ENCODE assay signal across 31 cellular contexts in genomic region chr14:79370969-79371368, GRCh38.
"Had no signal": no experiment of that assay in that cellular context is flagged by ENCODE, and none has a peak within 500 bp of the region (broad histone marks: within the 10 kb centered on the region; RNA-seq: fewer than 3 reads in every experiment).

No MANE protein-coding gene starts in this region.

- H3K9ac ChIP-seq: neural progenitor cell, parathyroid adenoma had no signal

- H3K4me3 Mint-ChIP-seq: natural killer cell; nephron; neural progenitor cell; stimulated activated memory B cell treated with anti-CD40 and anti-IgM and Interleukin-4, amounts not matched to agents 10 μg/mL and 1 μg/mL and 100 μg/mL, for 72 hours; stimulated activated naive CD8-positive, alpha-beta T cell treated with anti-CD3 and anti-CD28 coated beads, Interleukin-15, amount 100 ng/mL, for 72 hours; type B pancreatic cell had no signal

- H3K9me3 ChIP-seq: ovary, psoas muscle, right lobe of liver, spleen, suprapubic skin, testis, tibial artery, transverse colon, upper lobe of right lung, vagina had no signal

- H3K9me3 Mint-ChIP-seq: nephron, neural progenitor cell had no signal

- H3K27me3 Mint-ChIP-seq: progenitor cell of endocrine pancreas; stimulated activated memory B cell treated with anti-CD40 and anti-IgM and Interleukin-4, amounts not matched to agents 10 μg/mL and 1 μg/mL and 100 μg/mL, for 72 hours; stimulated activated naive CD8-positive, alpha-beta T cell treated with anti-CD3 and anti-CD28 coated beads, Interleukin-15, amount 100 ng/mL, for 72 hours; type B pancreatic cell had no signal

- H3K4me3 ChIP-seq: neural progenitor cell, ovary, psoas muscle, right lobe of liver, skin epidermis, smooth muscle cell, spleen, suprapubic skin, testis, tibial artery, transverse colon, upper lobe of right lung, vagina had no signal

- ATAC-seq: natural killer cell; psoas muscle; right cardiac atrium; right lobe of liver; stimulated activated memory B cell treated with anti-CD40 and anti-IgM and Interleukin-4, amounts not matched to agents 10 μg/mL and 1 μg/mL and 100 μg/mL, for 72 hours; stimulated activated naive CD8-positive, alpha-beta T cell treated with anti-CD3 and anti-CD28 coated beads, Interleukin-15, amount 100 ng/mL, for 72 hours; stimulated activated naive CD8-positive, alpha-beta T cell treated with anti-CD3 and anti-CD28 coated beads, Interleukin-15, Interleukin-2, amounts not matched to agents 100 U/mL and 50 U/mL, for 24 hours; upper lobe of right lung had no signal

- H3K36me3 Mint-ChIP-seq: natural killer cell; neural progenitor cell; stimulated activated memory B cell treated with anti-CD40 and anti-IgM and Interleukin-4, amounts not matched to agents 10 μg/mL and 1 μg/mL and 100 μg/mL, for 72 hours had no signal

- H3K4me1 ChIP-seq: parathyroid adenoma, psoas muscle, right lobe of liver, spleen, suprapubic skin, testis, tibial artery, upper lobe of right lung, vagina had no signal

- H3K36me3 ChIP-seq: neural progenitor cell, ovary, right lobe of liver, spleen, suprapubic skin, tibial artery, transverse colon, upper lobe of right lung, vagina had no signal

- DNase-seq: natural killer cell; occipital lobe; ovary; posterior cingulate gyrus; psoas muscle; right cardiac atrium; right lobe of liver; spleen; stimulated activated CD4-positive, alpha-beta T cell treated with anti-CD3 and anti-CD28 coated beads, Interleukin-12 subunit alpha, Interleukin-12 subunit beta, amount 100 ng/mL, for 4 hours; stimulated activated CD4-positive, alpha-beta T cell treated with anti-CD3 and anti-CD28 coated beads, Interleukin-1b, Interleukin-23, amount 100 ng/mL, for 48 hours; stimulated activated CD4-positive, alpha-beta T cell treated with anti-CD3 and anti-CD28 coated beads, Interleukin-4, amount 100 ng/mL, for 1 hour; stimulated activated CD4-positive, alpha-beta T cell treated with anti-CD3 and anti-CD28 coated beads, Interleukin-4, amount 100 ng/mL, for 4 hours; stimulated activated CD8-positive, alpha-beta memory T cell treated with anti-CD3 and anti-CD28 coated beads, Interleukin-4, amount 100 ng/mL, for 48 hours; stimulated activated naive CD4-positive, alpha-beta T cell; stimulated activated naive CD8-positive, alpha-beta T cell treated with anti-CD3 and anti-CD28 coated beads, Interleukin-15, amount 100 ng/mL, for 72 hours; stimulated activated naive CD8-positive, alpha-beta T cell treated with anti-CD3 and anti-CD28 coated beads, Interleukin-15, Interleukin-2, amounts not matched to agents 100 U/mL and 50 U/mL, for 24 hours; substantia nigra; testis; tibial artery; transverse colon; upper lobe of right lung had no signal

- H3K27me3 ChIP-seq: neural progenitor cell, ovary, right lobe of liver, spleen, suprapubic skin, testis, tibial artery, transverse colon, upper lobe of right lung, vagina had no signal

- H3K4me2 ChIP-seq: neural progenitor cell, smooth muscle cell had no signal

- H3K27ac ChIP-seq: neural progenitor cell, ovary, parathyroid adenoma, psoas muscle, right lobe of liver, skin epidermis, spleen, suprapubic skin, testis, tibial artery, upper lobe of right lung, vagina had no signal

- H3K27ac Mint-ChIP-seq: natural killer cell; nephron; neural progenitor cell; progenitor cell of endocrine pancreas; stimulated activated memory B cell treated with anti-CD40 and anti-IgM and Interleukin-4, amounts not matched to agents 10 μg/mL and 1 μg/mL and 100 μg/mL, for 72 hours; stimulated activated naive CD8-positive, alpha-beta T cell treated with anti-CD3 and anti-CD28 coated beads, Interleukin-15, amount 100 ng/mL, for 72 hours; type B pancreatic cell had no signal

- H3K4me1 Mint-ChIP-seq: natural killer cell; stimulated activated memory B cell treated with anti-CD40 and anti-IgM and Interleukin-4, amounts not matched to agents 10 μg/mL and 1 μg/mL and 100 μg/mL, for 72 hours; stimulated activated naive CD8-positive, alpha-beta T cell treated with anti-CD3 and anti-CD28 coated beads, Interleukin-15, amount 100 ng/mL, for 72 hours had no signal

- H2AFZ ChIP-seq: neural progenitor cell, parathyroid adenoma had no signal
